13 cellular contexts compared by ENCODE assay signal in the genomic region with DNA sequence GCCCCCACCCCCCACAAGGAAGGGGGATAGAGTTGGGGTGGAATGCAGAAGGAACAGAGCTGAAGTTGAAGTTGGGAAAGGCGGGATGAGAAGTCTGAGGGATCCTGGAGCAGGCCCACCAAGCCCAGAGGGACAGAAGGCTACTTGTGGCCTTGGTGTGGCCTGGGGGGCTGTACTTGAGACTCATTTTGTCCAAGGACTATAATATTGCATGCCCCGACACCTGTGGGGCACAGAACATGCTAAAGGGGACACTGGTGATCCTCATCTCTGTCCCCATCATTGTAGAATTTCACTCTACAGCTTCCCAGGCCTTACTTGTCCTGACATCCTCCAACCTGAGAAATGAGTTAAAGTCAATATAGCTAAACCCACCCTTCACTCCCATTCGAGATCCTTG. TPM values are rescaled to one million over a fixed set of nuclear protein-coding genes. Genes with fewer than 3 reads are reported as not detected.
DNase-seq lines count a peak whose midpoint lies in the region; ATAC-seq and TF ChIP-seq lines count a peak whose summit lies in the region.
"Had no signal": no experiment of that assay in that cellular context is flagged by ENCODE, and none has a peak within 500 bp of the region (broad histone marks: within the 10 kb centered on the region; RNA-seq: fewer than 3 reads in every experiment).

No MANE protein-coding gene starts in this region.

- no peaks in the 10 kb centered on the region for H3K27me3 ChIP-seq in GM06990 (replicated peaks; ENCODE audit: control insufficient read depth, insufficient read depth, low read length)
- H3K27me3 ChIP-seq in gastrocnemius medialis, result peaks cover 49 to 60% (median 58%) of the 10 kb centered on the region in 3 donors

- H3K4me1 ChIP-seq in gastrocnemius medialis, result peaks cover 14 to 31% of the 10 kb centered on the region in 2 donors

- in situ Hi-C loops in gastrocnemius medialis (cut with MboI; ENCODE audit: low sequenced_read_pairs in 4 of 4), result loop anchor here (5.0 to 10.0 kb wide), 4 partner anchors 74 to 96 kb away; a partner anchor contains a TSS

- no peaks in the 10 kb centered on the region for H3K36me3 Mint-ChIP-seq in WTC11
- peaks cover 4 to 8% (median 7%) of the 10 kb centered on the region in 3 donors for H3K36me3 Mint-ChIP-seq in immature natural killer cell
- H3K36me3 Mint-ChIP-seq in stimulated activated effector memory CD8-positive, alpha-beta T cell treated with anti-CD3 and anti-CD28 coated beads, Interleukin-12 subunit alpha, Interleukin-12 subunit beta, amount 100 ng/mL, for 72 hours, result peaks cover 4% of the 10 kb centered on the region
- H3K36me3 Mint-ChIP-seq in activated CD4-positive, alpha-beta T cell treated with anti-CD3 and anti-CD28 coated beads, Interleukin-2, amount 10 ng/mL, durations not matched to agents 7 days and 5 days (ENCODE audit: low read depth), result peaks cover 2% of the 10 kb centered on the region

- no peaks in the 10 kb centered on the region for H3K9me3 ChIP-seq in gastrocnemius medialis

- H3K9me3 Mint-ChIP-seq in WTC11 (no peaks in the 10 kb centered on the region), immature natural killer cell (peaks cover 0 to 2% (median 0%) of the 10 kb centered on the region in 6 donors)
- no peaks in the 10 kb centered on the region for H3K9me3 Mint-ChIP-seq in stimulated activated effector memory CD8-positive, alpha-beta T cell treated with anti-CD3 and anti-CD28 coated beads, Interleukin-12 subunit alpha, Interleukin-12 subunit beta, amount 100 ng/mL, for 72 hours
- no peaks in the 10 kb centered on the region for H3K9me3 Mint-ChIP-seq in activated CD4-positive, alpha-beta T cell treated with anti-CD3 and anti-CD28 coated beads, Interleukin-2, amount 10 ng/mL, durations not matched to agents 7 days and 5 days

- TF ChIP-seq CTCF in GM06990 (IDR thresholded peaks at IDR 0.05; ENCODE audit: insufficient read depth, low read length, poor library complexity, severe bottlenecking), result no peak
- TF ChIP-seq CTCF in WTC11 (IDR thresholded peaks at IDR 0.05), result no peak
- no peak for TF ChIP-seq CTCF in gastrocnemius medialis (IDR thresholded peaks at IDR 0.05 in 4 of 5, conservative IDR thresholded peaks at IDR 0.05 in 1 of 5)

- H3K4me1 Mint-ChIP-seq in WTC11, result peaks cover 57% of the 10 kb centered on the region
- peaks cover 28 to 29% of the 10 kb centered on the region in 2 donors for H3K4me1 Mint-ChIP-seq in immature natural killer cell
- H3K4me1 Mint-ChIP-seq in stimulated activated effector memory CD8-positive, alpha-beta T cell treated with anti-CD3 and anti-CD28 coated beads, Interleukin-12 subunit alpha, Interleukin-12 subunit beta, amount 100 ng/mL, for 72 hours, result peaks cover 25% of the 10 kb centered on the region
- peaks cover 25% of the 10 kb centered on the region for H3K4me1 Mint-ChIP-seq in activated CD4-positive, alpha-beta T cell treated with anti-CD3 and anti-CD28 coated beads, Interleukin-2, amount 10 ng/mL, durations not matched to agents 7 days and 5 days

- peak overlapping the region; percentile 54 to 87 (median 82) for H3K27ac ChIP-seq in gastrocnemius medialis
- H3K27ac ChIP-seq: VCaP had no signal

- CTCF ChIA-PET in WTC11 (lab: Charles Lee), result interaction anchor here (1.1 to 5.6 kb wide), 10 partner anchors 9 to 117 kb away, joined by 3 to 61 read pairs (median 26); a partner anchor contains a TSS
- CTCF ChIA-PET in activated CD4-positive, alpha-beta T cell treated with anti-CD3 and anti-CD28 coated beads, Interleukin-2, amount 10 ng/mL, durations not matched to agents 7 days and 5 days (lab: Charles Lee), result interaction anchor here (1.0 to 1.4 kb wide), 3 partner anchors 14 to 92 kb away, joined by 4 to 5 read pairs (median 5); no protein-coding TSS in a partner anchor

- H3K27me3 Mint-ChIP-seq in WTC11 (ENCODE audit: low read depth), result peaks cover 73% of the 10 kb centered on the region
- H3K27me3 Mint-ChIP-seq in immature natural killer cell (ENCODE audit: low read depth in 3 of 3), result peaks cover 12 to 35% (median 31%) of the 10 kb centered on the region in 3 donors
- H3K27me3 Mint-ChIP-seq in activated CD4-positive, alpha-beta T cell treated with anti-CD3 and anti-CD28 coated beads, Interleukin-2, amount 10 ng/mL, durations not matched to agents 7 days and 5 days, result peaks cover 50% of the 10 kb centered on the region

- intact Hi-C loops in gastrocnemius medialis (cut with DNase I; ENCODE audit: low total_unique reads), result loop anchor here (5.0 kb wide), 2 partner anchors 41 to 76 kb away; a partner anchor contains a TSS

- POLR2A ChIA-PET in WTC11 (lab: Charles Lee), result interaction anchor here (0.6 to 1.1 kb wide), 3 partner anchors 8 to 88 kb away, joined by 3 read pairs; no protein-coding TSS in a partner anchor
- POLR2A ChIA-PET in activated CD4-positive, alpha-beta T cell treated with anti-CD3 and anti-CD28 coated beads, Interleukin-2, amount 10 ng/mL, durations not matched to agents 7 days and 5 days (lab: Charles Lee), result interaction anchor here (0.6 kb wide), 1 partner anchor 82 kb away, joined by 3 read pairs; no protein-coding TSS in a partner anchor

- H3K4me3 ChIP-seq in GM06990 (replicated peaks; ENCODE audit: low read depth, low read length), result peak overlapping the region; percentile 78
- H3K4me3 ChIP-seq in gastrocnemius medialis, result peak overlapping the region; percentile 47 to 67 (median 60)

- no peak for TF ChIP-seq POLR2A in gastrocnemius medialis (IDR thresholded peaks at IDR 0.05)

- ATAC-seq in WTC11 (no peak), gastrocnemius medialis (no peak)
- ATAC-seq in stimulated activated effector memory CD8-positive, alpha-beta T cell treated with anti-CD3 and anti-CD28 coated beads, Interleukin-12 subunit alpha, Interleukin-12 subunit beta, amount 100 ng/mL, for 72 hours, result no peak

- H3K27ac Mint-ChIP-seq in WTC11, result no peak overlapping the region
- no peak overlapping the region for H3K27ac Mint-ChIP-seq in immature natural killer cell
- H3K27ac Mint-ChIP-seq in stimulated activated effector memory CD8-positive, alpha-beta T cell treated with anti-CD3 and anti-CD28 coated beads, Interleukin-12 subunit alpha, Interleukin-12 subunit beta, amount 100 ng/mL, for 72 hours, result no peak overlapping the region
- H3K27ac Mint-ChIP-seq in activated CD4-positive, alpha-beta T cell treated with anti-CD3 and anti-CD28 coated beads, Interleukin-2, amount 10 ng/mL, durations not matched to agents 7 days and 5 days, result no peak overlapping the region

- peak overlapping the region; percentile 84 for H3K4me3 Mint-ChIP-seq in WTC11
- peak overlapping the region in 3 of 5 donors; percentile 15 to 49 (median 18) for H3K4me3 Mint-ChIP-seq in immature natural killer cell
- no peak overlapping the region for H3K4me3 Mint-ChIP-seq in stimulated activated effector memory CD8-positive, alpha-beta T cell treated with anti-CD3 and anti-CD28 coated beads, Interleukin-12 subunit alpha, Interleukin-12 subunit beta, amount 100 ng/mL, for 72 hours
- H3K4me3 Mint-ChIP-seq in activated CD4-positive, alpha-beta T cell treated with anti-CD3 and anti-CD28 coated beads, Interleukin-2, amount 10 ng/mL, durations not matched to agents 7 days and 5 days, result no peak overlapping the region

- H3K36me3 ChIP-seq in GM06990 (ENCODE audit: control insufficient read depth, insufficient read depth, low read length), result peaks cover 3% of the 10 kb centered on the region; the same call in 1 of the 2 replicates
- H3K36me3 ChIP-seq in gastrocnemius medialis, result no peaks in the 10 kb centered on the region

- DNase-seq in GM06990 (ENCODE audit: extremely low read depth, insufficient read length) (no peak), WTC11 (ENCODE audit: low spot score) (no peak), immature natural killer cell (no peak), gastrocnemius medialis (no peak), NCI-H2171 treated with DMSO at 0.1 percent for 48 hours (lab: John Stamatoyannopoulos, UW) (no peak), NCI-H2029 treated with DMSO at 0.1 percent for 48 hours (lab: John Stamatoyannopoulos, UW) (no peak)
- DNase-seq in stimulated activated effector memory CD8-positive, alpha-beta T cell treated with anti-CD3 and anti-CD28 coated beads, Interleukin-12 subunit alpha, Interleukin-12 subunit beta, amount 100 ng/mL, for 72 hours (ENCODE audit: low spot score in 2 of 2), result no peak
- no peak for DNase-seq in activated CD4-positive, alpha-beta T cell treated with anti-CD3 and anti-CD28 coated beads, Interleukin-2, amount 10 ng/mL, durations not matched to agents 7 days and 5 days
- DNase-seq: activated naive CD4-positive, alpha-beta T cell; COR-L47; OCI-M1; posterior cingulate gyrus had no signal

TF ChIP-seq in WTC11, 78 proteins besides CTCF, POLR2A, EP300 and RAD21 (continues in another document):
- TF ChIP-seq KAT7 (CRISPR knock-in tag; IDR thresholded peaks at IDR 0.05; ENCODE audit: borderline replicate concordance), result no peak
- TF ChIP-seq, protein P1, sequence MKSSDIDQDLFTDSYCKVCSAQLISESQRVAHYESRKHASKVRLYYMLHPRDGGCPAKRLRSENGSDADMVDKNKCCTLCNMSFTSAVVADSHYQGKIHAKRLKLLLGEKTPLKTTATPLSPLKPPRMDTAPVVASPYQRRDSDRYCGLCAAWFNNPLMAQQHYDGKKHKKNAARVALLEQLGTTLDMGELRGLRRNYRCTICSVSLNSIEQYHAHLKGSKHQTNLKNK (CRISPR knock-in tag; IDR thresholded peaks at IDR 0.05), result no peak

RNA-seq across cellular contexts. Expression of a gene that starts 1.3 kb away (rescaled TPM):
- total RNA-seq in WTC11 (2021), result 0.44 to 0.64 TPM (median 0.48 TPM) in 3 replicates
- 1 to 10 TPM in 1 of 3 donors, under 1 TPM in 1, not detected in 1; 0.30 to 4.3 TPM for polyA plus RNA-seq in immature natural killer cell
- total RNA-seq in gastrocnemius medialis, result 10 to 100 TPM; 20.0 to 30.1 (median 27.5) TPM
- under 1 TPM; 0.19 to 0.45 TPM for total RNA-seq in activated CD4-positive, alpha-beta T cell treated with anti-CD3 and anti-CD28 coated beads, Interleukin-2, amount 10 ng/mL, durations not matched to agents 7 days and 5 days

RNA-seq across cellular contexts. Expression of a gene that starts 8.8 kb away (rescaled TPM):
- total RNA-seq in WTC11 (2021), result 0.46 to 0.79 TPM (median 0.71 TPM) in 3 replicates
- not detected for polyA plus RNA-seq in immature natural killer cell
- under 1 TPM in 2 of 4 donors, not detected in 2; 0.29 to 0.46 TPM for total RNA-seq in gastrocnemius medialis
- total RNA-seq in activated CD4-positive, alpha-beta T cell treated with anti-CD3 and anti-CD28 coated beads, Interleukin-2, amount 10 ng/mL, durations not matched to agents 7 days and 5 days, result under 1 TPM in 1 of 2 experiments, not detected in 1; 0.22 TPM

RNA-seq across cellular contexts. Expression of a gene that starts 21.1 kb away (rescaled TPM):
- 1.9 to 2.9 TPM (median 2.5 TPM) in 3 replicates for total RNA-seq in WTC11 (2021)
- polyA plus RNA-seq in immature natural killer cell, result 10 to 100 TPM in 1 of 3 donors, 1 to 10 TPM in 1, under 1 TPM in 1; 0.82 to 11.6 (median 3.0) TPM
- total RNA-seq in gastrocnemius medialis, result under 1 TPM in 2 of 4 donors, not detected in 2; 0.51 to 0.52 TPM
- total RNA-seq in activated CD4-positive, alpha-beta T cell treated with anti-CD3 and anti-CD28 coated beads, Interleukin-2, amount 10 ng/mL, durations not matched to agents 7 days and 5 days, result 10 to 100 TPM in 1 of 2 experiments, 1 to 10 TPM in 1; 8.9 to 11.6 TPM

RNA-seq across cellular contexts. Expression of a gene that starts 39.4 kb away (rescaled TPM):
- total RNA-seq in WTC11 (2021) (16.5 to 17.5 TPM (median 16.8 TPM) in 3 replicates), gastrocnemius medialis (1 to 10 TPM; 3.3 to 5.1 (median 3.8) TPM)
- polyA plus RNA-seq in immature natural killer cell, result 1 to 10 TPM; 2.8 to 7.2 (median 5.7) TPM
- 10 to 100 TPM in 1 of 2 experiments, 1 to 10 TPM in 1; 9.5 to 10.5 TPM for total RNA-seq in activated CD4-positive, alpha-beta T cell treated with anti-CD3 and anti-CD28 coated beads, Interleukin-2, amount 10 ng/mL, durations not matched to agents 7 days and 5 days

Comparison
In these comparisons a context has a peak if more than half of its experiments do, and no peak if none do; other contexts are left out.
1. H3K4me3 Mint-ChIP-seq: peak in WTC11 (single experiment) and immature natural killer cell (3 of 5); none in stimulated activated effector memory CD8-positive, alpha-beta T cell treated with anti-CD3 and anti-CD28 coated beads, Interleukin-12 subunit alpha, Interleukin-12 subunit beta, amount 100 ng/mL, for 72 hours (single experiment) and activated CD4-positive, alpha-beta T cell treated with anti-CD3 and anti-CD28 coated beads, Interleukin-2, amount 10 ng/mL, durations not matched to agents 7 days and 5 days (single experiment).
2. RNA of a gene that starts 1.3 kb away (total RNA-seq): 20.0 to 30.1 TPM in gastrocnemius medialis; 0.44 to 0.64 TPM in WTC11 and 0.19 to 0.45 TPM in activated CD4-positive, alpha-beta T cell treated with anti-CD3 and anti-CD28 coated beads, Interleukin-2, amount 10 ng/mL, durations not matched to agents 7 days and 5 days; every median in the first group is over 10 times any median in the second.